In genomic region chr2:5695641-5696350, GRCh38 we compare ENCODE assay signal across 8 cellular contexts. TPM values are rescaled to one million over a fixed set of nuclear protein-coding genes. Genes with fewer than 3 reads are reported as not detected.
A peak's percentile ranks its signal among the peaks of the same experiment; 100 is the strongest.
DNase-seq lines count a peak whose midpoint lies in the region; ATAC-seq and TF ChIP-seq lines count a peak whose summit lies in the region.

No MANE protein-coding gene starts in this region.

- peak overlapping the region; percentile 90 for H2AFZ ChIP-seq in smooth muscle cell (ENCODE audit: low read depth)

- peak overlapping the region; percentile 63 for H3K9ac ChIP-seq in smooth muscle cell (ENCODE audit: low read depth)

- H3K4me3 ChIP-seq in gastroesophageal sphincter, result peak overlapping the region; percentile 20 to 51
- H3K4me3 ChIP-seq in smooth muscle cell, result peak overlapping the region; percentile 86

- TF ChIP-seq POLR2A in gastroesophageal sphincter (IDR thresholded peaks at IDR 0.05), result no peak

- no peaks in the 10 kb centered on the region for H3F3A ChIP-seq in smooth muscle cell (ENCODE audit: low read depth)

- H3K9me3 ChIP-seq in gastroesophageal sphincter, result no peaks in the 10 kb centered on the region
- H3K9me3 ChIP-seq in smooth muscle cell (replicated peaks; ENCODE audit: low read depth), result no peaks in the 10 kb centered on the region

- ATAC-seq in gastroesophageal sphincter (no peak), HG03159 (IDR thresholded peaks at IDR 0.05; ENCODE audit: unreplicated experiment) (no peak)

- TF ChIP-seq EP300 in gastroesophageal sphincter (IDR thresholded peaks at IDR 0.05), result no peak

- H3K79me2 ChIP-seq in smooth muscle cell (ENCODE audit: low read depth), result peaks cover 44% of the 10 kb centered on the region

- H3K27me3 ChIP-seq in gastroesophageal sphincter (peaks cover 100% of the 10 kb centered on the region), smooth muscle cell (ENCODE audit: low read depth) (no peaks in the 10 kb centered on the region)

- 5 to 26% methylated on average over 3 to 29 of the region's 41 CpGs for WGBS in gastroesophageal sphincter (ENCODE audit: low coverage in 1 of 2), 2 donors
- under 1% methylated on average over 41 of the region's 41 CpGs for WGBS in smooth muscle cell (ENCODE audit: low lambda C conversion rate)

- peaks cover 0 to 60% (median 29%) of the 10 kb centered on the region in 3 donors for H3K4me1 ChIP-seq in gastroesophageal sphincter
- H3K4me1 ChIP-seq in smooth muscle cell (ENCODE audit: low read depth), result peaks cover 32% of the 10 kb centered on the region

- peak overlapping the region; percentile 99 for H3K4me2 ChIP-seq in smooth muscle cell

- peak overlapping the region in 3 of 4 donors; percentile 56 to 67 (median 59) for H3K27ac ChIP-seq in gastroesophageal sphincter
- H3K27ac ChIP-seq in smooth muscle cell (ENCODE audit: low read depth), result peak overlapping the region; percentile 61

- H3K36me3 ChIP-seq in gastroesophageal sphincter (no peaks in the 10 kb centered on the region), smooth muscle cell (ENCODE audit: low read depth) (no peaks in the 10 kb centered on the region)

- peaks cover 67% of the 10 kb centered on the region for H4K20me1 ChIP-seq in smooth muscle cell (ENCODE audit: low read depth)

- DNase-seq in NCI-H345 (lab: John Stamatoyannopoulos, UW) (peak; percentile 66), NCI-H345 treated with DMSO at 0.1 percent for 48 hours (lab: John Stamatoyannopoulos, UW; ENCODE audit: unreplicated experiment) (no peak), NCI-H748 (lab: John Stamatoyannopoulos, UW; ENCODE audit: unreplicated experiment) (peak; percentile 67), smooth muscle cell (lab: John Stamatoyannopoulos, UW; ENCODE audit: unreplicated experiment) (peak; percentile 35), Ammon's horn (ENCODE audit: low spot score) (no peak), NCI-H446 treated with DMSO at 0.1 percent for 48 hours (lab: John Stamatoyannopoulos, UW) (no peak)

- TF ChIP-seq CTCF in gastroesophageal sphincter (IDR thresholded peaks at IDR 0.05) (no peak), smooth muscle cell (IDR thresholded peaks at IDR 0.05; ENCODE audit: borderline replicate concordance, insufficient read depth, poor library complexity, severe bottlenecking) (no peak)

RNA-seq across cellular contexts. Expression of gene SOX11, which starts 3.6 kb away (rescaled TPM):
- total RNA-seq in gastroesophageal sphincter (under 1 TPM; 0.73 to 0.94 (median 0.82) TPM), smooth muscle cell (20.5 and 22.2 TPM in 2 replicates)
- 4.7 and 5.1 TPM in 2 replicates for polyA plus RNA-seq in smooth muscle cell

Comparison
In these comparisons a context has a peak if more than half of its experiments do, and no peak if none do; other contexts are left out.
1. DNase-seq: peak in NCI-H345 (single experiment), NCI-H748 (single experiment) and smooth muscle cell (single experiment); none in NCI-H345 treated with DMSO at 0.1 percent for 48 hours (single experiment), Ammon's horn (single experiment) and NCI-H446 treated with DMSO at 0.1 percent for 48 hours (single experiment).
2. RNA of gene SOX11, which starts 3.6 kb away (total RNA-seq): 20.5 to 22.2 TPM in smooth muscle cell; 0.73 to 0.94 TPM in gastroesophageal sphincter; every median in the first group is over 10 times any median in the second.